7 cellular contexts compared by ENCODE assay signal in the genomic region with DNA sequence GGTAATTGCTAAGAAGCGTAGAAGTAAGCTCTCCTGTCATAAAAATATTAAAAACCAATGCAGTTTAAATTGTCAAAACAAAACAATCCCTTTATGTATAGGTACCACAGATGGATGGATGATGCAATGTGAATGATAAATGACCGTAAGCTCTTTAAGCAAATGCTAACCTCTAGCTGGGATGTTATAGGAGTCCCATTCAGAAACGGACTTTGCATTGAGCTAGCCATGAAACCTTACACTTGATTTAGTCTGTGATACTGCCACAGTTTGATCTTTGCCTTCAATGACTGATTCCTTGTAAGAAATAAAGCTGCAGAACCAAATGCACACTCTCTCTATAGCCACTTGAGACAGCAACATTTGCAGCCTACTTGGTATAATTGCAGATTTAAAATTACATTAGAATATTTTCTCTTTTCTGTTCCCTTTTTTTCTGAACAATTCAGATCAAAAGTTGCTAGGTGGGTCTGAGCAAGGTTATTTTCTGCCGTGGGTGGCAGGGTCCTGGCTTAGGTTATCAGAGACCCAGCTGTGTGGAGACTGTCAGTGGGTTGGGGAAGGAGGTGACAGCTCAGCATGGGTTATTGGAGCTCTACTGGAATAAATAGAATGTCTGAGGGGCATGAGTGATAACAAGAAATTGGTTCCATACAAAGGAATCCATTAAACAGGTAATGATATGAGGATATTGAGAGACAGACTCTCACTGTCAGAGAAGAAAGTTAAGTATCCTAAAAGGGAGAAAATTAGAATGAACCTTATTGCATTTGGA.
"Had no signal": no experiment of that assay in that cellular context is flagged by ENCODE, and none has a peak within 500 bp of the region (broad histone marks: within the 10 kb centered on the region; RNA-seq: fewer than 3 reads in every experiment).

No MANE protein-coding gene starts in this region.

- H3K9me3 ChIP-seq: HAP-1 had no signal

- H3K4me1 ChIP-seq: HAP-1 had no signal

- H3K27ac ChIP-seq: HL-60 had no signal

- H3K4me3 ChIP-seq: HAP-1 had no signal

- DNase-seq: GOT3, H7, HFFc6 had no signal

- H3K36me3 ChIP-seq: HAP-1 had no signal

- ATAC-seq: HCT116, HepG2 had no signal
